In genomic region chr2:37377187-37377532, GRCh38 we compare ENCODE assay signal across 8 cellular contexts. TPM values are rescaled to one million over a fixed set of nuclear protein-coding genes. Genes with fewer than 3 reads are reported as not detected.
DNase-seq lines count a peak whose midpoint lies in the region; ATAC-seq and TF ChIP-seq lines count a peak whose summit lies in the region.

No MANE protein-coding gene starts in this region.

- H3K4me1 ChIP-seq in adipocyte (ENCODE audit: control insufficient read depth, insufficient read depth, low read length) (peaks cover 29% of the 10 kb centered on the region), smooth muscle cell (ENCODE audit: low read depth) (no peaks in the 10 kb centered on the region)

- 38% methylated on average over 3 of the region's 3 CpGs for WGBS in smooth muscle cell (ENCODE audit: low lambda C conversion rate)

- CTCF ChIA-PET in activated CD4-positive, alpha-beta T cell treated with anti-CD3 and anti-CD28 coated beads for 36 hours (lab: Charles Lee), result interaction anchor here (0.5 to 6.6 kb wide), 11 partner anchors 9 to 548 kb away, joined by 3 to 47 read pairs (median 5); no protein-coding TSS in a partner anchor

- intact Hi-C loops in activated CD4-positive, alpha-beta T cell treated with anti-CD3 and anti-CD28 coated beads for 36 hours (cut with DNase I, micrococcal nuclease), result loop anchor here (1.0 to 5.0 kb wide), 10 partner anchors 32 to 1750 kb away; partner anchors contain the start of genes CEBPZ (in 2 of the 2), NDUFAF7 (in 2 of the 2), CYP1B1 (in 1 of the 2) and QPCT (in 1 of the 2)

- H3K9ac ChIP-seq in adipocyte (ENCODE audit: low read length) (peak overlapping the region; percentile 13), smooth muscle cell (ENCODE audit: low read depth) (no peak overlapping the region)

- peak overlapping the region; percentile 29 for H3K4me2 ChIP-seq in smooth muscle cell

- H3K9me3 ChIP-seq in adipocyte (ENCODE audit: control insufficient read depth, low read length) (no peaks in the 10 kb centered on the region), smooth muscle cell (replicated peaks; ENCODE audit: low read depth) (no peaks in the 10 kb centered on the region)

- DNase-seq in activated CD4-positive, alpha-beta T cell treated with anti-CD3 and anti-CD28 coated beads for 36 hours, result peak; percentile 71
- DNase-seq in activated CD4-positive, alpha-beta T cell treated with anti-CD3 and anti-CD28 coated beads for 1 hour, result no peak
- peak; percentile 52 for DNase-seq in adipocyte (ENCODE audit: low read depth)
- DNase-seq in smooth muscle cell (lab: John Stamatoyannopoulos, UW; ENCODE audit: unreplicated experiment), result no peak
- no peak for DNase-seq in NCI-H524 treated with DMSO at 0.1 percent for 48 hours (lab: John Stamatoyannopoulos, UW)
- DNase-seq in NCI-H1092 treated with DMSO at 0.1 percent for 48 hours (lab: John Stamatoyannopoulos, UW), result no peak
- DNase-seq in pons (ENCODE audit: low spot score), result no peak

- H3K4me3 ChIP-seq in adipocyte (ENCODE audit: low read length) (peak overlapping the region; percentile 63), smooth muscle cell (no peak overlapping the region)

- H2AFZ ChIP-seq in smooth muscle cell (ENCODE audit: low read depth), result no peak overlapping the region

- H3K9me3 Mint-ChIP-seq in activated CD4-positive, alpha-beta T cell treated with anti-CD3 and anti-CD28 coated beads for 36 hours (ENCODE audit: low read depth), result no peaks in the 10 kb centered on the region

- H3K36me3 Mint-ChIP-seq in activated CD4-positive, alpha-beta T cell treated with anti-CD3 and anti-CD28 coated beads for 36 hours (ENCODE audit: low read depth), result no peaks in the 10 kb centered on the region

- H4K20me1 ChIP-seq in smooth muscle cell (ENCODE audit: low read depth), result no peaks in the 10 kb centered on the region

- H3K4me1 Mint-ChIP-seq in activated CD4-positive, alpha-beta T cell treated with anti-CD3 and anti-CD28 coated beads for 36 hours, result peaks cover 34% of the 10 kb centered on the region

- peak; percentile 84 for ATAC-seq in activated CD4-positive, alpha-beta T cell treated with anti-CD3 and anti-CD28 coated beads for 36 hours
- peak; percentile 52 for ATAC-seq in HG03196 (IDR thresholded peaks at IDR 0.05; ENCODE audit: unreplicated experiment)

- H3K27me3 Mint-ChIP-seq in activated CD4-positive, alpha-beta T cell treated with anti-CD3 and anti-CD28 coated beads for 36 hours, result peaks cover 42% of the 10 kb centered on the region

- H3K27ac Mint-ChIP-seq in activated CD4-positive, alpha-beta T cell treated with anti-CD3 and anti-CD28 coated beads for 36 hours, result peak overlapping the region; percentile 83

- no peaks in the 10 kb centered on the region for H3K79me2 ChIP-seq in smooth muscle cell (ENCODE audit: low read depth)

- no peak overlapping the region for H3K4me3 Mint-ChIP-seq in activated CD4-positive, alpha-beta T cell treated with anti-CD3 and anti-CD28 coated beads for 36 hours

- no peaks in the 10 kb centered on the region for H3F3A ChIP-seq in smooth muscle cell (ENCODE audit: low read depth)

- POLR2A ChIA-PET in activated CD4-positive, alpha-beta T cell treated with anti-CD3 and anti-CD28 coated beads for 36 hours (lab: Charles Lee), result interaction anchor here (0.6 to 1.3 kb wide), 8 partner anchors 10 to 517 kb away, joined by 3 to 9 read pairs (median 4); no protein-coding TSS in a partner anchor

- H3K27me3 ChIP-seq in adipocyte (replicated peaks; ENCODE audit: control insufficient read depth, insufficient read depth, low read length), result no peaks in the 10 kb centered on the region
- H3K27me3 ChIP-seq in smooth muscle cell (ENCODE audit: low read depth), result no peaks in the 10 kb centered on the region

- H3K36me3 ChIP-seq in adipocyte (ENCODE audit: control insufficient read depth, insufficient read depth, low read length, severe bottlenecking) (no peaks in the 10 kb centered on the region), smooth muscle cell (ENCODE audit: low read depth) (no peaks in the 10 kb centered on the region)

- TF ChIP-seq CTCF in smooth muscle cell (IDR thresholded peaks at IDR 0.05; ENCODE audit: borderline replicate concordance, insufficient read depth, poor library complexity, severe bottlenecking), result no peak

- H3K27ac ChIP-seq in smooth muscle cell (ENCODE audit: low read depth), result peak overlapping the region; percentile 64

RNA-seq across cellular contexts. Expression of gene QPCT, which starts 32.7 kb away (rescaled TPM):
- under 1 TPM; 0.51 to 0.64 TPM for total RNA-seq in activated CD4-positive, alpha-beta T cell treated with anti-CD3 and anti-CD28 coated beads for 36 hours
- total RNA-seq in smooth muscle cell, result 0.54 and 0.58 TPM in 2 replicates
- 0.27 and 2.0 TPM in 2 replicates for polyA plus RNA-seq in smooth muscle cell

RNA-seq across cellular contexts. Expression of gene PRKD3, which starts 52.5 kb away (rescaled TPM):
- 10 to 100 TPM; 17.4 to 22.8 TPM for total RNA-seq in activated CD4-positive, alpha-beta T cell treated with anti-CD3 and anti-CD28 coated beads for 36 hours
- total RNA-seq in smooth muscle cell, result 62.0 and 73.4 TPM in 2 replicates
- polyA plus RNA-seq in smooth muscle cell, result 18.5 and 18.8 TPM in 2 replicates

Comparison
In these comparisons a context has a peak if more than half of its experiments do, and no peak if none do; other contexts are left out.
1. DNase-seq: peak in activated CD4-positive, alpha-beta T cell treated with anti-CD3 and anti-CD28 coated beads for 36 hours (single experiment) and adipocyte (single experiment); none in activated CD4-positive, alpha-beta T cell treated with anti-CD3 and anti-CD28 coated beads for 1 hour (single experiment), smooth muscle cell (single experiment), NCI-H524 treated with DMSO at 0.1 percent for 48 hours (single experiment), NCI-H1092 treated with DMSO at 0.1 percent for 48 hours (single experiment) and pons (single experiment).